8 cellular contexts compared by ENCODE assay signal in genomic region chr1:110495926-110496600, GRCh38. TPM values are rescaled to one million over a fixed set of nuclear protein-coding genes. Genes with fewer than 3 reads are reported as not detected.
DNase-seq lines count a peak whose midpoint lies in the region; ATAC-seq, FAIRE-seq and TF ChIP-seq lines count a peak whose summit lies in the region.

No MANE protein-coding gene starts in this region.

- no peaks in the 10 kb centered on the region; a peak in 1 of 5 replicates for H3K27me3 ChIP-seq in HepG2 (ENCODE audit: control insufficient read depth in 1 of 2, insufficient read depth in 2 of 2, low read length in 2 of 2)

- H3K27ac ChIP-seq in HepG2 (ENCODE audit: extremely low read length, insufficient read depth, low read length): no peak overlapping the region

- no peak overlapping the region for H3K4me3 Mint-ChIP-seq in central memory CD8-positive, alpha-beta T cell

- peak; percentile 80 for FAIRE-seq in HepG2 (lab: Jason Lieb, UNC)

- H3K9me3 ChIP-seq in HepG2 (ENCODE audit: low read length): no peaks in the 10 kb centered on the region

- no peaks in the 10 kb centered on the region for H3K9me3 Mint-ChIP-seq in central memory CD8-positive, alpha-beta T cell

- intact Hi-C loops in HepG2 (cut with micrococcal nuclease; ENCODE audit: unreplicated experiment): loop anchor here (1.0 to 2.0 kb wide), 2 partner anchors 293 to 299 kb away; no protein-coding TSS in a partner anchor

- H3K4me3 ChIP-seq in HepG2 (replicated peaks in 1 of 3; ENCODE audit: insufficient read depth in 1 of 3, low read depth in 2 of 3, low read length in 3 of 3): no peak overlapping the region

- H3K4me1 Mint-ChIP-seq in central memory CD8-positive, alpha-beta T cell: no peaks in the 10 kb centered on the region

- no peak overlapping the region for H2AFZ ChIP-seq in HepG2 (ENCODE audit: low read length)

- POLR2A ChIA-PET in HepG2 (lab: Yijun Ruan, JAX): no interaction called here

- DNase-seq in COLO668 (lab: John Stamatoyannopoulos, UW; ENCODE audit: unreplicated experiment): peak; percentile 88
- peak; percentile 86 for DNase-seq in NCI-H510A treated with DMSO at 0.1 percent for 48 hours (lab: John Stamatoyannopoulos, UW)
- peak; percentile 54 to 74 for DNase-seq in central memory CD8-positive, alpha-beta T cell (ENCODE audit: low spot score in 2 of 2)
- DNase-seq in HepG2 (ENCODE audit: low spot score): peak; percentile 56
- peak; percentile 71 to 78 for DNase-seq in stimulated activated CD4-positive, alpha-beta T cell treated with anti-CD3 and anti-CD28 coated beads, Interleukin-4, amount 100 ng/mL, for 48 hours (ENCODE audit: low read depth in 2 of 2)

- in situ Hi-C loops in HepG2 (cut with HindIII; ENCODE audit: extremely low pct_ligation_motif_present, low pct_unique_long_range_greater_than_20kb): loop anchor here (10.0 kb wide), 1 partner anchor 291 kb away; no protein-coding TSS in a partner anchor

- no peaks in the 10 kb centered on the region for H3K36me3 ChIP-seq in HepG2 (replicated peaks in 1 of 2; ENCODE audit: control insufficient read depth in 1 of 2, insufficient read depth in 2 of 2, low read length in 2 of 2)

- no peak overlapping the region for H3K9ac ChIP-seq in HepG2 (ENCODE audit: insufficient read depth, low read depth, low read length)

- no peak for TF ChIP-seq POLR2A in HepG2 (IDR thresholded peaks at IDR 0.05; ENCODE audit: insufficient read depth in 1 of 2, low read depth in 2 of 2, low read length in 2 of 2)

- no peaks in the 10 kb centered on the region for H4K20me1 ChIP-seq in HepG2 (ENCODE audit: insufficient read depth, low read length)

- WGBS in HepG2 (ENCODE audit: low lambda C conversion rate): under 1% methylated on average over 8 of the region's 8 CpGs

- H3K27ac Mint-ChIP-seq in central memory CD8-positive, alpha-beta T cell (ENCODE audit: low read depth): no peak overlapping the region

- CTCF ChIA-PET in HepG2 (lab: Yijun Ruan, JAX; ENCODE audit: low intra/inter-chr PET ratio, low total read pairs): interaction anchor here (1.1 to 2.1 kb wide), 5 partner anchors 83 to 299 kb away, joined by 3 to 11 read pairs (median 5); no protein-coding TSS in a partner anchor

- TF ChIP-seq CTCF in HepG2 (CRISPR knock-in tag; IDR thresholded peaks at IDR 0.05): peak; percentile 87

- peaks cover 18% of the 10 kb centered on the region for H3K27me3 Mint-ChIP-seq in central memory CD8-positive, alpha-beta T cell

- peaks cover 1% of the 10 kb centered on the region for H3K36me3 Mint-ChIP-seq in central memory CD8-positive, alpha-beta T cell (ENCODE audit: insufficient read depth)

- TF ChIP-seq EP300 in HepG2 (IDR thresholded peaks at IDR 0.05; ENCODE audit: low read depth in 2 of 2, low read length in 2 of 2): no peak
- no peak for TF ChIP-seq EP300 in HepG2 (CRISPR knock-in tag; IDR thresholded peaks at IDR 0.05; ENCODE audit: borderline replicate concordance)

- ATAC-seq in HG02759 (IDR thresholded peaks at IDR 0.05; ENCODE audit: unreplicated experiment): peak; percentile 58
- peak; percentile 53 to 66 for ATAC-seq in activated CD4-positive, CD25-positive, alpha-beta regulatory T cell treated with anti-CD3 and anti-CD28 coated beads, Interleukin-2, amount 50 U/mL, for 24 hours
- peak; percentile 68 for ATAC-seq in central memory CD8-positive, alpha-beta T cell (replicated peaks; ENCODE audit: extremely low read depth, poor library complexity, severe bottlenecking)
- peak; percentile 94 for ATAC-seq in HepG2
- no peak for ATAC-seq in HG02970 (IDR thresholded peaks at IDR 0.05; ENCODE audit: low FRiP score, unreplicated experiment)

- BruUV-seq in HepG2 (replicated peaks; lab: Mats Ljungman, UMichigan): no TSS peak

- H3K4me2 ChIP-seq in HepG2 (ENCODE audit: low read depth, low read length): no peak overlapping the region

- TF ChIP-seq RAD21 in HepG2 (CRISPR knock-in tag; IDR thresholded peaks at IDR 0.05): peak; percentile 86

- H3K4me1 ChIP-seq in HepG2 (ENCODE audit: insufficient read depth, low read length): no peaks in the 10 kb centered on the region

- H3K79me2 ChIP-seq in HepG2 (ENCODE audit: insufficient read depth, low read length): no peaks in the 10 kb centered on the region

TF ChIP-seq in HepG2, 621 proteins besides CTCF, POLR2A, EP300 and RAD21 (continues in another document):
- TF ChIP-seq GATAD1 (CRISPR knock-in tag; IDR thresholded peaks at IDR 0.05): no peak
- peak; percentile 80 for TF ChIP-seq STAG1 (CRISPR knock-in tag; IDR thresholded peaks at IDR 0.05)
- TF ChIP-seq DNMT3B (CRISPR knock-in tag; conservative IDR thresholded peaks at IDR 0.05): no peak
- 0 out of 2 replicates have a peak, but pooled peaks have one; percentile 28 for TF ChIP-seq FOXO1 (CRISPR knock-in tag; IDR thresholded peaks at IDR 0.05)
- peak; percentile 80 for TF ChIP-seq SMC3 (IDR thresholded peaks at IDR 0.05; ENCODE audit: low read length)
- no peak for TF ChIP-seq CBX5 (CRISPR knock-in tag; IDR thresholded peaks at IDR 0.05; ENCODE audit: borderline replicate concordance)
- TF ChIP-seq GATAD2A (CRISPR knock-in tag; IDR thresholded peaks at IDR 0.05): no peak
- no peak for TF ChIP-seq ZNF225 (CRISPR knock-in tag; IDR thresholded peaks at IDR 0.05)
- no peak for TF ChIP-seq ZC3H13 (CRISPR knock-in tag; IDR thresholded peaks at IDR 0.05)
- TF ChIP-seq FOXA3 (CRISPR knock-in tag; IDR thresholded peaks at IDR 0.05): 0 out of 2 replicates have a peak, but pooled peaks have one; percentile 30
- no peak for TF ChIP-seq REPIN1 (CRISPR knock-in tag; IDR thresholded peaks at IDR 0.05; ENCODE audit: borderline replicate concordance, low read depth)
- TF ChIP-seq GPBP1L1 (CRISPR knock-in tag; IDR thresholded peaks at IDR 0.05): no peak
- TF ChIP-seq POLR2AphosphoS5 (IDR thresholded peaks at IDR 0.05; ENCODE audit: low read depth, low read length): no peak

RNA-seq across cellular contexts. Expression of gene KCNA10, which starts 22.9 kb away (rescaled TPM):
- total RNA-seq in HepG2 (2016; rRNA removed; fragmentation: Illumina TruSeq; extraction: Trizol): not detected in 2 replicates
- not detected in 2 replicates for total RNA-seq in HepG2 (2016; cell fraction: cytosol; rRNA removed; fragmentation: Illumina TruSeq; extraction: Trizol; ENCODE audit: low read depth)
- total RNA-seq in HepG2 (2016; cell fraction: insoluble cytoplasmic fraction; rRNA removed; fragmentation: Illumina TruSeq; extraction: Trizol): not detected in 2 replicates
- total RNA-seq in HepG2 (2016; cell fraction: membrane; rRNA removed; fragmentation: Illumina TruSeq; extraction: Trizol): not detected in 2 replicates
- not detected in 2 replicates for total RNA-seq in HepG2 (2016; cell fraction: nucleus; rRNA removed; fragmentation: Illumina TruSeq; extraction: Trizol)
- not detected in 2 replicates for polyA plus RNA-seq in HepG2 (2011; rRNA removed)
- polyA plus RNA-seq in HepG2 (2011; cell fraction: cytosol; rRNA removed): not detected in 2 replicates
- polyA plus RNA-seq in HepG2 (2011; cell fraction: nucleus; rRNA removed): not detected in 2 replicates
- polyA plus RNA-seq in HepG2 (2012): not detected in 2 replicates
- not detected in 2 replicates for polyA plus RNA-seq in HepG2 (2016; cell fraction: cytosol; fragmentation: Illumina TruSeq; extraction: Trizol; ENCODE audit: low read depth)
- not detected in 2 replicates for polyA plus RNA-seq in HepG2 (2016; cell fraction: insoluble cytoplasmic fraction; fragmentation: Illumina TruSeq; extraction: Trizol; ENCODE audit: low read depth)
- not detected in 2 replicates for polyA plus RNA-seq in HepG2 (2016; cell fraction: membrane; fragmentation: Illumina TruSeq; extraction: Trizol; ENCODE audit: low read depth)
- polyA plus RNA-seq in HepG2 (2016; cell fraction: nucleus; fragmentation: Illumina TruSeq; extraction: Trizol; ENCODE audit: insufficient read depth, low read depth): not detected in 2 replicates
- 0.19 TPM in 1 of 2 replicates, not detected in the other for polyA minus RNA-seq in HepG2 (2011; rRNA and poly(A)+ RNA removed; ENCODE audit: low replicate concordance)
- not detected in 2 replicates for polyA minus RNA-seq in HepG2 (2011; cell fraction: cytosol; rRNA and poly(A)+ RNA removed)
- not detected in 2 replicates for polyA minus RNA-seq in HepG2 (2011; cell fraction: nucleus; rRNA and poly(A)+ RNA removed)

RNA-seq across cellular contexts. Expression of gene PROK1, which starts 45.1 kb away (rescaled TPM):
- total RNA-seq in HepG2 (2016; rRNA removed; fragmentation: Illumina TruSeq; extraction: Trizol): not detected in 2 replicates
- not detected in 2 replicates for total RNA-seq in HepG2 (2016; cell fraction: cytosol; rRNA removed; fragmentation: Illumina TruSeq; extraction: Trizol; ENCODE audit: low read depth)
- not detected in 2 replicates for total RNA-seq in HepG2 (2016; cell fraction: insoluble cytoplasmic fraction; rRNA removed; fragmentation: Illumina TruSeq; extraction: Trizol)
- total RNA-seq in HepG2 (2016; cell fraction: membrane; rRNA removed; fragmentation: Illumina TruSeq; extraction: Trizol): not detected in 2 replicates
- total RNA-seq in HepG2 (2016; cell fraction: nucleus; rRNA removed; fragmentation: Illumina TruSeq; extraction: Trizol): not detected in 2 replicates
- 0.07 TPM in 1 of 2 replicates, not detected in the other for polyA plus RNA-seq in HepG2 (2011; rRNA removed)
- polyA plus RNA-seq in HepG2 (2011; cell fraction: cytosol; rRNA removed): not detected in 2 replicates
- polyA plus RNA-seq in HepG2 (2011; cell fraction: nucleus; rRNA removed): not detected in 2 replicates
- not detected in 2 replicates for polyA plus RNA-seq in HepG2 (2012)
- not detected in 2 replicates for polyA plus RNA-seq in HepG2 (2016; cell fraction: cytosol; fragmentation: Illumina TruSeq; extraction: Trizol; ENCODE audit: low read depth)
- not detected in 2 replicates for polyA plus RNA-seq in HepG2 (2016; cell fraction: insoluble cytoplasmic fraction; fragmentation: Illumina TruSeq; extraction: Trizol; ENCODE audit: low read depth)
- not detected in 2 replicates for polyA plus RNA-seq in HepG2 (2016; cell fraction: membrane; fragmentation: Illumina TruSeq; extraction: Trizol; ENCODE audit: low read depth)
- not detected in 2 replicates for polyA plus RNA-seq in HepG2 (2016; cell fraction: nucleus; fragmentation: Illumina TruSeq; extraction: Trizol; ENCODE audit: insufficient read depth, low read depth)
- polyA minus RNA-seq in HepG2 (2011; rRNA and poly(A)+ RNA removed; ENCODE audit: low replicate concordance): not detected in 2 replicates
- not detected in 2 replicates for polyA minus RNA-seq in HepG2 (2011; cell fraction: cytosol; rRNA and poly(A)+ RNA removed)
- polyA minus RNA-seq in HepG2 (2011; cell fraction: nucleus; rRNA and poly(A)+ RNA removed): not detected in 2 replicates
